Comparison of ENCODE assay signal across 32 cellular contexts in the genomic region with DNA sequence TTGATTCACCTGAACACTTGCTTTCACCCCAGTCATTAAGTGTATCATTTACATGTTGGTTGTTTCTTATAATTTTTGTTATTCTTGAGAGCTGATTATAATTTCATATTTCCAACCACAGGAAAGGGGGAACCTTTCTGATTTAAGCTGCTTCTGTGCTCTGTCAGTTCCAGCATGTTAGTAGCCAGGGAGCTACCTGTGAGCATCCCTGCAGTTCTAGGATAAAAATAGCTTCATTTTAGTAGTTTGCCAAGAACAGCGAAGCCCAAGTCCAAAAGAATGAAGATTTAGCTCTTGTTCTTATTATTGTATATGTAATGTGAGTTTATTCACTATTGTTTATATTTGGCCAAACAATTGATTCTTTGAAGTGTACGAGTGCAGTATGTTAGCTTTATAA. TPM values are rescaled to one million over a fixed set of nuclear protein-coding genes. Genes with fewer than 3 reads are reported as not detected.
A peak's percentile ranks its signal among the peaks of the same experiment; 100 is the strongest.
DNase-seq lines count a peak whose midpoint lies in the region; ATAC-seq and TF ChIP-seq lines count a peak whose summit lies in the region.
"Had no signal": no experiment of that assay in that cellular context is flagged by ENCODE, and none has a peak within 500 bp of the region (broad histone marks: within the 10 kb centered on the region; RNA-seq: fewer than 3 reads in every experiment).

No MANE protein-coding gene starts in this region.

- TF ChIP-seq CTCF in parathyroid adenoma (IDR thresholded peaks at IDR 0.05): no peak

- peak; percentile 65 for DNase-seq in G401 (ENCODE audit: low spot score)
- DNase-seq in cerebellar cortex (ENCODE audit: low spot score): peak; percentile 49
- peak; percentile 51 for DNase-seq in cerebellum (ENCODE audit: low spot score)
- DNase-seq in DMS153 treated with DMSO at 0.1 percent for 48 hours (lab: John Stamatoyannopoulos, UW; ENCODE audit: unreplicated experiment): no peak
- no peak for DNase-seq in NCI-H187 (lab: John Stamatoyannopoulos, UW)
- no peak for DNase-seq in NCI-H345 (lab: John Stamatoyannopoulos, UW)
- DNase-seq: 8988T; AML-193; BE2C; Caco-2; Calu3; CD4-positive, alpha-beta memory T cell; CD4-positive, alpha-beta T cell; CD4-positive, CD25-positive, alpha-beta regulatory T cell; CD8-positive, alpha-beta memory T cell; CD8-positive, alpha-beta T cell; COR-L47; DMS 273 treated with DMSO at 0.1 percent for 48 hours; DMS153; DMS53; DMS79; DMS79 treated with DMSO at 0.1 percent for 48 hours; DND-41; EL had no signal

- no peak for ATAC-seq in HG03025 (IDR thresholded peaks at IDR 0.05; ENCODE audit: low FRiP score, unreplicated experiment)
- ATAC-seq: A549; CD8-positive, alpha-beta T cell had no signal

- H3K4me1 ChIP-seq in parathyroid adenoma: peaks cover 72% of the 10 kb centered on the region
- H3K4me1 ChIP-seq: A549; BE2C; BLaER1; BLaER1 treated with 17β-estradiol and CSF1 and Interleukin-3, amounts not matched to agents 10 nM and 100 nM; Caco-2 had no signal

- H2AFZ ChIP-seq in parathyroid adenoma: no peak overlapping the region

- H3K9me3 ChIP-seq in parathyroid adenoma (ENCODE audit: control insufficient read depth, low read length): no peaks in the 10 kb centered on the region
- H3K9me3 ChIP-seq: A549; BE2C; BLaER1; BLaER1 treated with 17β-estradiol and CSF1 and Interleukin-3, amounts not matched to agents 10 nM and 100 nM had no signal

- H3K36me3 ChIP-seq in parathyroid adenoma (ENCODE audit: control insufficient read depth, insufficient read depth, low read length): peaks cover 11% of the 10 kb centered on the region
- H3K36me3 ChIP-seq: BE2C; BLaER1; BLaER1 treated with 17β-estradiol and CSF1 and Interleukin-3, amounts not matched to agents 10 nM and 100 nM had no signal

- no peak overlapping the region for H3K9ac ChIP-seq in parathyroid adenoma
- H3K9ac ChIP-seq: BLaER1; BLaER1 treated with 17β-estradiol and CSF1 and Interleukin-3, amounts not matched to agents 10 nM and 100 nM had no signal

- no peaks in the 10 kb centered on the region for H3K27me3 ChIP-seq in parathyroid adenoma (ENCODE audit: control insufficient read depth, insufficient read depth, low read length)
- H3K27me3 ChIP-seq: BLaER1; BLaER1 treated with 17β-estradiol and CSF1 and Interleukin-3, amounts not matched to agents 10 nM and 100 nM had no signal

- H3K4me2 ChIP-seq in parathyroid adenoma (ENCODE audit: low read length): peak overlapping the region; percentile 44
- H3K4me2 ChIP-seq: A549; BLaER1; BLaER1 treated with 17β-estradiol and CSF1 and Interleukin-3, amounts not matched to agents 10 nM and 100 nM had no signal

- in situ Hi-C loops in G401 (cut with HindIII; ENCODE audit: low sequenced_read_pairs): no loop called here

- H3K4me3 ChIP-seq in parathyroid adenoma (ENCODE audit: low read depth, low read length): peak overlapping the region; percentile 20
- H3K4me3 ChIP-seq: A549; BLaER1; BLaER1 treated with 17β-estradiol and CSF1 and Interleukin-3, amounts not matched to agents 10 nM and 100 nM had no signal

- peaks cover 17% of the 10 kb centered on the region for H3K79me2 ChIP-seq in parathyroid adenoma

- peak overlapping the region; percentile 94 for H3K27ac ChIP-seq in parathyroid adenoma
- H3K27ac ChIP-seq: 22Rv1; A549; BLaER1; BLaER1 treated with 17β-estradiol and CSF1 and Interleukin-3, amounts not matched to agents 10 nM and 100 nM; C4-2B had no signal

RNA-seq across cellular contexts. Expression of a gene that starts 29.5 kb away (rescaled TPM):
- total RNA-seq in G401 (2014; rRNA removed; shearing (Covaris generic)): 0.43 and 3.4 TPM in 2 replicates
- total RNA-seq in cerebellum: 6.9 TPM
- total RNA-seq: B cell; CD4-positive, CD25-positive, alpha-beta regulatory T cell had no signal

Comparison
In these comparisons a context has a peak if more than half of its experiments do, and no peak if none do; other contexts are left out.
1. DNase-seq: peak in G401 (single experiment), cerebellar cortex (single experiment) and cerebellum (single experiment); none in DMS153 treated with DMSO at 0.1 percent for 48 hours (single experiment), NCI-H187 (0 of 2) and NCI-H345 (single experiment).